Comparison of ENCODE assay signal across 8 cellular contexts in genomic region chr17:42422412-42422957, GRCh38. TPM values are rescaled to one million over a fixed set of nuclear protein-coding genes. Genes with fewer than 3 reads are reported as not detected.
DNase-seq lines count a peak whose midpoint lies in the region; ATAC-seq and TF ChIP-seq lines count a peak whose summit lies in the region.

No MANE protein-coding gene starts in this region.

- H4K91ac ChIP-seq in IMR-90 (ENCODE audit: insufficient read depth, low read depth, low read length): peak overlapping the region; percentile 93

- TF ChIP-seq POLR2A in IMR-90 (IDR thresholded peaks at IDR 0.05; ENCODE audit: low read depth, low read length): no peak

- peak overlapping the region; percentile 44 for H3K4me2 ChIP-seq in IMR-90 (ENCODE audit: low read depth, low read length)

- H2BK20ac ChIP-seq in IMR-90 (ENCODE audit: low read depth, low read length): no peak overlapping the region

- peaks cover 0 to 33% of the 10 kb centered on the region in 2 experiments; a peak in 2 of 4 replicates for H3K79me1 ChIP-seq in IMR-90 (ENCODE audit: low read depth in 1 of 2, low read length in 2 of 2)

- no peaks in the 10 kb centered on the region for H3K36me3 Mint-ChIP-seq in activated naive CD4-positive, alpha-beta T cell treated with anti-CD3 and anti-CD28 coated beads, Interleukin-2, amount 50 U/mL, for 24 hours

- no peaks in the 10 kb centered on the region for H3K9me3 ChIP-seq in BE2C
- no peaks in the 10 kb centered on the region for H3K9me3 ChIP-seq in IMR-90 (ENCODE audit: control insufficient read depth, insufficient read depth, low read length)

- CTCF ChIA-PET in IMR-90 (lab: Yijun Ruan, JAX): interaction anchor here (1.0 kb wide), 1 partner anchor 95 kb away, joined by 3 read pairs; no protein-coding TSS in a partner anchor

- H2AFZ ChIP-seq in IMR-90 (replicated peaks; ENCODE audit: low read length, poor library complexity): peak overlapping the region; percentile 71

- H3K23ac ChIP-seq in IMR-90 (ENCODE audit: low read depth, low read length): peak overlapping the region; percentile 100

- intact Hi-C loops in IMR-90 (cut with micrococcal nuclease): loop anchor here (1.0 to 5.0 kb wide), 3 partner anchors 34 to 100 kb away; partner anchors contain the start of gene STAT3
- intact Hi-C loops in left ventricle myocardium superior (cut with micrococcal nuclease): loop anchor here (10.0 kb wide), 1 partner anchor 92 kb away; no protein-coding TSS in a partner anchor
- intact Hi-C loops in sciatic nerve (cut with DNase I): loop anchor here (5.0 kb wide), 1 partner anchor 35 kb away; the partner anchor contains the start of gene ATP6V0A1
- intact Hi-C loops in posterior vena cava (cut with DNase I): loop anchor here in 1 of 2 donors (5.0 kb wide), 1 partner anchor 100 kb away; no protein-coding TSS in a partner anchor

- H3K4me3 ChIP-seq in BE2C (ENCODE audit: low read depth, low read length) (peak overlapping the region; percentile 35), IMR-90 (ENCODE audit: insufficient read depth, low read depth, low read length) (peak overlapping the region; percentile 92)

- H4K8ac ChIP-seq in IMR-90 (ENCODE audit: low read depth in 2 of 2, low read length in 2 of 2): peak overlapping the region; percentile 86 to 95

- DNase-seq in BE2C (no peak), IMR-90 (peak; percentile 32), left ventricle myocardium superior (peak; percentile 65), sciatic nerve (ENCODE audit: low spot score) (peak; percentile 68), ecto neural progenitor cell (ENCODE audit: low spot score) (no peak), posterior vena cava (ENCODE audit: low spot score) (no peak), middle frontal gyrus (ENCODE audit: extremely low spot score, low spot score) (no peak)

- H3K27ac Mint-ChIP-seq in activated naive CD4-positive, alpha-beta T cell treated with anti-CD3 and anti-CD28 coated beads, Interleukin-2, amount 50 U/mL, for 24 hours: peak overlapping the region; percentile 8

- peak overlapping the region; percentile 92 for H3K4ac ChIP-seq in IMR-90 (ENCODE audit: low read depth, low read length)

- WGBS in IMR-90 (ENCODE audit: extremely low coverage in 2 of 2, insufficient read length in 1 of 2), 2 experiments: 1% methylated on average over 25 of the region's 44 CpGs; no CpG with 5 or more reads in 1 of the 2 experiments

- H3K36me3 ChIP-seq in BE2C (no peaks in the 10 kb centered on the region), IMR-90 (ENCODE audit: control insufficient read depth, insufficient read depth, low read length) (peaks cover 7% of the 10 kb centered on the region)

- H3K4me3 Mint-ChIP-seq in activated naive CD4-positive, alpha-beta T cell treated with anti-CD3 and anti-CD28 coated beads, Interleukin-2, amount 50 U/mL, for 24 hours: peak overlapping the region; percentile 84

- no peaks in the 10 kb centered on the region for H3K4me1 ChIP-seq in BE2C
- H3K4me1 ChIP-seq in IMR-90 (ENCODE audit: control insufficient read depth, insufficient read depth, low read length): peaks cover 23% of the 10 kb centered on the region

- no peaks in the 10 kb centered on the region for H3K9me3 Mint-ChIP-seq in activated naive CD4-positive, alpha-beta T cell treated with anti-CD3 and anti-CD28 coated beads, Interleukin-2, amount 50 U/mL, for 24 hours

- H3K4me1 Mint-ChIP-seq in activated naive CD4-positive, alpha-beta T cell treated with anti-CD3 and anti-CD28 coated beads, Interleukin-2, amount 50 U/mL, for 24 hours: peaks cover 16% of the 10 kb centered on the region

- peak overlapping the region; percentile 96 for H2AK9ac ChIP-seq in IMR-90 (replicated peaks; ENCODE audit: low read depth, low read length, poor library complexity)

- H3K27me3 Mint-ChIP-seq in activated naive CD4-positive, alpha-beta T cell treated with anti-CD3 and anti-CD28 coated beads, Interleukin-2, amount 50 U/mL, for 24 hours: peaks cover 10% of the 10 kb centered on the region

- peaks cover 54% of the 10 kb centered on the region for H4K20me1 ChIP-seq in IMR-90 (ENCODE audit: insufficient read depth, low read length)

- in situ Hi-C loops in IMR-90 (cut with MboI; ENCODE audit: low sequenced_read_pairs): no loop called here

- H3K56ac ChIP-seq in IMR-90 (ENCODE audit: extremely low read depth, insufficient read depth, low read length): peak overlapping the region; percentile 99

- TF ChIP-seq CTCF in BE2C (IDR thresholded peaks at IDR 0.05; ENCODE audit: low read depth, low read length): no peak
- no peak for TF ChIP-seq CTCF in IMR-90 (conservative IDR thresholded peaks at IDR 0.05; ENCODE audit: low read depth, low read length)

- H2BK120ac ChIP-seq in IMR-90 (ENCODE audit: low read depth, low read length): peak overlapping the region; percentile 58

- H4K5ac ChIP-seq in IMR-90 (ENCODE audit: low read depth, low read length): peak overlapping the region; percentile 83

- H2BK15ac ChIP-seq in IMR-90 (ENCODE audit: low read depth, low read length): no peak overlapping the region; the same call in 2 of the 3 replicates

- H3K9ac ChIP-seq in IMR-90 (ENCODE audit: low read depth, low read length): peak overlapping the region; percentile 99

- H3K18ac ChIP-seq in IMR-90 (ENCODE audit: low read depth, low read length): peak overlapping the region; percentile 92

- BruUV-seq in IMR-90 (replicated peaks; lab: Mats Ljungman, UMichigan): no TSS peak

- no peak for TF ChIP-seq RAD21 in IMR-90 (IDR thresholded peaks at IDR 0.05; ENCODE audit: low read length)

- H3K9me1 ChIP-seq in IMR-90 (ENCODE audit: insufficient read depth, low read length): no peaks in the 10 kb centered on the region; the same call in 1 of the 2 replicates

- dilution Hi-C loops in IMR-90 (cut with HindIII; ENCODE audit: low sequenced_read_pairs, unreplicated experiment): no loop called here

- peaks cover 58% of the 10 kb centered on the region for H3K27me3 ChIP-seq in BE2C
- H3K27me3 ChIP-seq in IMR-90 (ENCODE audit: control insufficient read depth, insufficient read depth, low read length): no peaks in the 10 kb centered on the region

- POLR2A ChIA-PET in IMR-90 (lab: Charles Lee; ENCODE audit: unreplicated experiment): interaction anchor here (1.1 to 1.6 kb wide), 4 partner anchors 9 to 114 kb away, joined by 3 to 17 read pairs (median 4); partner anchors contain the start of gene NAGLU

- H3K27ac ChIP-seq in IMR-90 (ENCODE audit: insufficient read depth, low read length): peak overlapping the region; percentile 97

- peak overlapping the region; percentile 97 for H2BK5ac ChIP-seq in IMR-90 (ENCODE audit: low read depth, low read length, poor library complexity, severe bottlenecking)

- peak; percentile 5 for ATAC-seq in IMR-90 (ENCODE audit: low read depth)
- peak; percentile 61 for ATAC-seq in left ventricle myocardium superior
- peak; percentile 66 for ATAC-seq in sciatic nerve

- H2AK5ac ChIP-seq in IMR-90 (ENCODE audit: low read depth, low read length): peak overlapping the region; percentile 99

- H3K14ac ChIP-seq in IMR-90 (replicated peaks; ENCODE audit: low read depth, low read length): peak overlapping the region; percentile 100

TF ChIP-seq in IMR-90, 13 proteins besides CTCF, POLR2A, EP300 and RAD21:
- TF ChIP-seq MXI1 (IDR thresholded peaks at IDR 0.05; ENCODE audit: borderline replicate concordance, low read depth, low read length) (peak; percentile 25; the same call in 1 of the 2 replicates), CEBPB (IDR thresholded peaks at IDR 0.05; ENCODE audit: low read depth, low read length) (no peak), CHD1 (IDR thresholded peaks at IDR 0.05; ENCODE audit: low read depth, low read length) (0 out of 2 replicates have a peak, but pooled peaks have one; percentile 78)

RNA-seq across cellular contexts. Expression of gene CAVIN1, which starts 0.6 kb away (rescaled TPM):
- 0.34 TPM for polyA plus RNA-seq in BE2C (2012; ENCODE audit: insufficient read depth, insufficient read length, low read depth)
- total RNA-seq in IMR-90 (2012; rRNA removed) (556 and 644 TPM in 2 replicates), left ventricle myocardium superior (216 TPM), sciatic nerve (608 TPM), posterior vena cava (100 to 1,000 TPM; 733 to 737 TPM)
- 491 and 533 TPM in 2 replicates for polyA plus RNA-seq in IMR-90 (2012; rRNA removed)
- polyA plus RNA-seq in IMR-90 (2012; cell fraction: cytosol; rRNA removed): 401 and 422 TPM in 2 replicates
- 174 and 195 TPM in 2 replicates for polyA plus RNA-seq in IMR-90 (2012; cell fraction: nucleus; rRNA removed; ENCODE audit: low replicate concordance)

RNA-seq across cellular contexts. Expression of gene STAT3, which starts 34.2 kb away (rescaled TPM):
- 47.1 TPM for polyA plus RNA-seq in BE2C (2012; ENCODE audit: insufficient read depth, insufficient read length, low read depth)
- total RNA-seq in IMR-90 (2012; rRNA removed) (61.9 and 66.3 TPM in 2 replicates), left ventricle myocardium superior (146 TPM), sciatic nerve (284 TPM), posterior vena cava (100 to 1,000 TPM; 230 to 241 TPM)
- 47.2 and 48.0 TPM in 2 replicates for polyA plus RNA-seq in IMR-90 (2012; rRNA removed)
- 28.3 and 33.2 TPM in 2 replicates for polyA plus RNA-seq in IMR-90 (2012; cell fraction: cytosol; rRNA removed)
- polyA plus RNA-seq in IMR-90 (2012; cell fraction: nucleus; rRNA removed; ENCODE audit: low replicate concordance): 56.6 and 109 TPM in 2 replicates

RNA-seq across cellular contexts. Expression of gene ATP6V0A1, which starts 36.2 kb away (rescaled TPM):
- 151 TPM for polyA plus RNA-seq in BE2C (2012; ENCODE audit: insufficient read depth, insufficient read length, low read depth)
- total RNA-seq in IMR-90 (2012; rRNA removed): 18.8 and 23.6 TPM in 2 replicates
- polyA plus RNA-seq in IMR-90 (2012; rRNA removed): 34.0 and 36.2 TPM in 2 replicates
- polyA plus RNA-seq in IMR-90 (2012; cell fraction: cytosol; rRNA removed): 24.2 and 40.8 TPM in 2 replicates
- 174 and 188 TPM in 2 replicates for polyA plus RNA-seq in IMR-90 (2012; cell fraction: nucleus; rRNA removed; ENCODE audit: low replicate concordance)
- total RNA-seq in left ventricle myocardium superior: 33.2 TPM
- 115 TPM for total RNA-seq in sciatic nerve
- total RNA-seq in posterior vena cava: 10 to 100 TPM; 69.6 to 70.1 TPM

Comparison
In these comparisons a context has a peak if more than half of its experiments do, and no peak if none do; other contexts are left out.
1. DNase-seq: peak in IMR-90 (single experiment), left ventricle myocardium superior (single experiment) and sciatic nerve (single experiment); none in BE2C (single experiment), ecto neural progenitor cell (single experiment), posterior vena cava (single experiment) and middle frontal gyrus (single experiment).
2. ATAC-seq: peak in every context shown above with its lines; median percentile 66 in sciatic nerve; 61 in left ventricle myocardium superior; 5 in IMR-90.